Comparison of ENCODE assay signal across 18 cellular contexts in genomic region chr2:119229716-119230115, GRCh38. TPM values are rescaled to one million over a fixed set of nuclear protein-coding genes. Genes with fewer than 3 reads are reported as not detected.
"Had no signal": no experiment of that assay in that cellular context is flagged by ENCODE, and none has a peak within 500 bp of the region (broad histone marks: within the 10 kb centered on the region; RNA-seq: fewer than 3 reads in every experiment).

No MANE protein-coding gene starts in this region.

- H3K4me3 Mint-ChIP-seq: activated CD4-positive, alpha-beta memory T cell treated with anti-CD3 and anti-CD28 coated beads, Interleukin-2, amount 10 ng/mL, durations not matched to agents 7 days and 5 days; activated CD8-positive, alpha-beta memory T cell treated with anti-CD3 and anti-CD28 coated beads, Interleukin-2, amount 10 ng/mL, durations not matched to agents 7 days and 5 days; activated naive CD8-positive, alpha-beta T cell treated with anti-CD3 and anti-CD28 coated beads, Interleukin-2, amount 10 ng/mL, durations not matched to agents 7 days and 5 days; central memory CD8-positive, alpha-beta T cell; T-cell had no signal

- H3K27ac Mint-ChIP-seq: activated CD4-positive, alpha-beta memory T cell treated with anti-CD3 and anti-CD28 coated beads, Interleukin-2, amount 10 ng/mL, durations not matched to agents 7 days and 5 days; activated CD8-positive, alpha-beta memory T cell treated with anti-CD3 and anti-CD28 coated beads, Interleukin-2, amount 10 ng/mL, durations not matched to agents 7 days and 5 days; activated naive CD8-positive, alpha-beta T cell treated with anti-CD3 and anti-CD28 coated beads, Interleukin-2, amount 10 ng/mL, durations not matched to agents 7 days and 5 days; neural progenitor cell; T-cell had no signal

- H3K4me1 Mint-ChIP-seq: activated CD4-positive, alpha-beta memory T cell treated with anti-CD3 and anti-CD28 coated beads, Interleukin-2, amount 10 ng/mL, durations not matched to agents 7 days and 5 days; activated CD8-positive, alpha-beta memory T cell treated with anti-CD3 and anti-CD28 coated beads, Interleukin-2, amount 10 ng/mL, durations not matched to agents 7 days and 5 days; activated naive CD8-positive, alpha-beta T cell treated with anti-CD3 and anti-CD28 coated beads, Interleukin-2, amount 10 ng/mL, durations not matched to agents 7 days and 5 days; central memory CD8-positive, alpha-beta T cell; T-cell had no signal

- H3K27me3 ChIP-seq: brain microvascular endothelial cell, right lobe of liver had no signal

- H3K9ac ChIP-seq: neural progenitor cell had no signal

- H3K9me3 Mint-ChIP-seq: activated CD4-positive, alpha-beta memory T cell treated with anti-CD3 and anti-CD28 coated beads, Interleukin-2, amount 10 ng/mL, durations not matched to agents 7 days and 5 days; activated naive CD8-positive, alpha-beta T cell treated with anti-CD3 and anti-CD28 coated beads, Interleukin-2, amount 10 ng/mL, durations not matched to agents 7 days and 5 days; central memory CD8-positive, alpha-beta T cell; neural progenitor cell; T-cell had no signal

- H2AFZ ChIP-seq: neural progenitor cell had no signal

- H3K36me3 ChIP-seq: brain microvascular endothelial cell, gastroesophageal sphincter, heart left ventricle, left lung, neural progenitor cell, thoracic aorta had no signal

- H3K36me3 Mint-ChIP-seq: activated CD8-positive, alpha-beta memory T cell treated with anti-CD3 and anti-CD28 coated beads, Interleukin-2, amount 10 ng/mL, durations not matched to agents 7 days and 5 days; activated naive CD8-positive, alpha-beta T cell treated with anti-CD3 and anti-CD28 coated beads, Interleukin-2, amount 10 ng/mL, durations not matched to agents 7 days and 5 days; neural progenitor cell; T-cell had no signal

- H3K4me3 ChIP-seq: coronary artery, gastroesophageal sphincter, heart left ventricle, left lung, neural progenitor cell, right lobe of liver, thoracic aorta had no signal

- H3K9me3 ChIP-seq: gastroesophageal sphincter, heart left ventricle, left lung, right lobe of liver, thoracic aorta had no signal

- H3K4me2 ChIP-seq: neural progenitor cell had no signal

- H3K27ac ChIP-seq: coronary artery, gastroesophageal sphincter, heart left ventricle, left lung, neural progenitor cell, right lobe of liver, thoracic aorta had no signal

- DNase-seq: activated CD4-positive, alpha-beta memory T cell treated with anti-CD3 and anti-CD28 coated beads, Interleukin-2, amount 10 ng/mL, durations not matched to agents 7 days and 5 days; activated CD4-positive, alpha-beta T cell treated with anti-CD3 and anti-CD28 coated beads for 48 hours; activated CD4-positive, CD25-positive, alpha-beta regulatory T cell; activated CD8-positive, alpha-beta memory T cell treated with anti-CD3 and anti-CD28 coated beads, Interleukin-2, amount 10 ng/mL, durations not matched to agents 7 days and 5 days; activated naive CD8-positive, alpha-beta T cell treated with anti-CD3 and anti-CD28 coated beads, Interleukin-2, amount 10 ng/mL, durations not matched to agents 7 days and 5 days; brain microvascular endothelial cell; heart left ventricle; left lung; small intestine; stimulated activated CD4-positive, alpha-beta T cell treated with anti-CD3 and anti-CD28 coated beads, Interleukin-15, amount 100 ng/mL, for 24 hours; stimulated activated CD4-positive, alpha-beta T cell treated with anti-CD3 and anti-CD28 coated beads, Interleukin-2, amount 100 ng/mL, for 48 hours; T-cell had no signal

- ATAC-seq: activated CD8-positive, alpha-beta memory T cell treated with anti-CD3 and anti-CD28 coated beads, Interleukin-2, amount 10 ng/mL, durations not matched to agents 7 days and 5 days; gastroesophageal sphincter; heart left ventricle; left lung; right lobe of liver; T-cell had no signal

RNA-seq across cellular contexts. Expression of gene STEAP3, which starts 6.1 kb away (rescaled TPM):
- total RNA-seq: activated CD4-positive, alpha-beta memory T cell treated with anti-CD3 and anti-CD28 coated beads, Interleukin-2, amount 10 ng/mL, durations not matched to agents 7 days and 5 days had no signal
